8 cellular contexts compared by ENCODE assay signal in genomic region chr9:123268240-123268949, GRCh38. TPM values are rescaled to one million over a fixed set of nuclear protein-coding genes. Genes with fewer than 3 reads are reported as not detected.
DNase-seq lines count a peak whose midpoint lies in the region; ATAC-seq and TF ChIP-seq lines count a peak whose summit lies in the region.

Gene STRBP (minus strand): TSS chr9:123268586. CDS start chr9:123184134, 84,452 bp downstream.

- H3K36me3 ChIP-seq in BE2C, result no peaks in the 10 kb centered on the region
- no peaks in the 10 kb centered on the region for H3K36me3 ChIP-seq in left lung

- H3K9me3 ChIP-seq in BE2C (no peaks in the 10 kb centered on the region), left lung (no peaks in the 10 kb centered on the region)

- peak within 1 kb of the TSS; percentile 63 to 69 for H3K27ac ChIP-seq in left lung

- TF ChIP-seq CTCF in BE2C (IDR thresholded peaks at IDR 0.05; ENCODE audit: low read depth, low read length) (no peak), left lung (IDR thresholded peaks at IDR 0.05) (no peak)

- H3K27me3 ChIP-seq in BE2C (no peaks in the 10 kb centered on the region), left lung (no peaks in the 10 kb centered on the region)

- DNase-seq in BE2C, result peak; percentile 94
- DNase-seq in GM19240 (ENCODE audit: insufficient read length, low spot score), result peak; percentile 89
- peak; percentile 92 for DNase-seq in NCI-H510A treated with DMSO at 0.1 percent for 48 hours (lab: John Stamatoyannopoulos, UW)
- DNase-seq in activated CD4-positive, alpha-beta T cell treated with anti-CD3 and anti-CD28 coated beads for 48 hours, result peak; percentile 94
- DNase-seq in cortex of kidney (lab: John Stamatoyannopoulos, UW), result peak; percentile 63
- peak; percentile 92 to 98 for DNase-seq in left lung
- DNase-seq in stimulated activated CD4-positive, alpha-beta T cell treated with anti-CD3 and anti-CD28 coated beads, Interleukin-2, amount 100 ng/mL, for 4 hours (ENCODE audit: low read depth), result peak; percentile 88

- ATAC-seq in HG03457 (IDR thresholded peaks at IDR 0.05; ENCODE audit: unreplicated experiment) (peak; percentile 84), left lung (peak; percentile 98)

- H3K4me3 ChIP-seq in BE2C (ENCODE audit: low read depth, low read length), result peak within 1 kb of the TSS; percentile 85
- peak within 1 kb of the TSS; percentile 67 to 85 for H3K4me3 ChIP-seq in left lung

- intact Hi-C loops in left lung (cut with DNase I), result no loop called here

- H3K4me1 ChIP-seq in BE2C (no peaks in the 10 kb centered on the region), left lung (peaks cover 0 to 16% of the 10 kb centered on the region in 2 donors)

RNA-seq across cellular contexts. Expression of gene STRBP, which starts in this region (rescaled TPM):
- polyA plus RNA-seq in BE2C (2012; ENCODE audit: insufficient read depth, insufficient read length, low read depth), result 21.8 TPM
- 10 to 100 TPM; 16.5 to 19.5 TPM for total RNA-seq in left lung

Comparison
In these comparisons a context has a peak if more than half of its experiments do, and no peak if none do; other contexts are left out.
1. Peak in every context shown above with its lines: DNase-seq, ATAC-seq, H3K4me3 ChIP-seq and H3K27ac ChIP-seq.